1 cellular context compared by ENCODE assay signal in genomic region chr9:90078988-90079457, GRCh38.
TF ChIP-seq lines count a peak whose summit lies in the region.

No MANE protein-coding gene starts in this region.

TF ChIP-seq in GM12878, 131 proteins besides CTCF, POLR2A, EP300 and RAD21 (continued from another document):
- TF ChIP-seq ZBTB11 (CRISPR knock-in tag; IDR thresholded peaks at IDR 0.05) (no peak), SKIL (IDR thresholded peaks at IDR 0.05; ENCODE audit: low read depth, poor library complexity, severe bottlenecking) (no peak), ZNF384 (IDR thresholded peaks at IDR 0.05; ENCODE audit: borderline replicate concordance, low read depth, low read length) (peak; percentile 40; the same call in 1 of the 2 replicates)
